Comparison of ENCODE assay signal across 12 cellular contexts in the genomic region with DNA sequence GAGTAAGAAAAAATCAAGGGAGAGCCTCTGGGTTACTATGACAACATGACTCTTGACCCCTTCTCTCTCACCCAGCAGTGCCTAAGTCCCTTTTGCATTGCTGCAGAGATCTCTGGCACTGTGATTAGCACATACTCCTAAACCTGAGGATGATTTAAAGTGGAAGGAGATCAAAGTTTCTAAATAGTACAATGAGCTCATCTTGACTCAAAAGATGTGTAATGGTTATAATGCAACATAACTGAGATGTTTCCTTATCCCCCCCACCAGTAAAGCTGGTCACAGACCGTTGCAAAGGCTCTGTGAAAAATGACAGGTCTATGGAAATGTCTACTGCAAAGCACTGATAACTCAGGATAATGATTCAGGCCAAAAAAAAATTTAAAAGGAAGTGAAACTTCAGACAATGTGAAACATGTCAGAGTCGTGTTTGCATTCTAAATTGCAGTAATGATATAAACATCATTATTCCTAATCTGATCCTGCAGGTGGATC.
DNase-seq lines count a peak whose midpoint lies in the region; ATAC-seq, FAIRE-seq and TF ChIP-seq lines count a peak whose summit lies in the region.
"Had no signal": no experiment of that assay in that cellular context is flagged by ENCODE, and none has a peak within 500 bp of the region (broad histone marks: within the 10 kb centered on the region; RNA-seq: fewer than 3 reads in every experiment).

No MANE protein-coding gene starts in this region.

- no TSS peak for BruUV-seq in MCF 10A (replicated peaks; lab: Mats Ljungman, UMichigan)

- H3K27me3 ChIP-seq in fibroblast of lung (ENCODE audit: control insufficient read depth, insufficient read depth, low read length) (no peaks in the 10 kb centered on the region), heart left ventricle (no peaks in the 10 kb centered on the region), esophagus squamous epithelium (no peaks in the 10 kb centered on the region)

- H3K4me1 ChIP-seq in fibroblast of lung (ENCODE audit: control insufficient read depth, extremely low read depth, insufficient read depth, low read length) (peaks cover 2% of the 10 kb centered on the region), heart left ventricle (no peaks in the 10 kb centered on the region), esophagus squamous epithelium (no peaks in the 10 kb centered on the region)

- H3K27me3 Mint-ChIP-seq in MCF 10A (ENCODE audit: insufficient read depth, unreplicated experiment), result no peaks in the 10 kb centered on the region
- H3K27me3 Mint-ChIP-seq: activated naive CD4-positive, alpha-beta T cell treated with anti-CD3 and anti-CD28 coated beads, Interleukin-2, amount 50 U/mL, for 24 hours had no signal

- H3K27ac Mint-ChIP-seq in MCF 10A (ENCODE audit: low read depth, unreplicated experiment), result no peak overlapping the region
- H3K27ac Mint-ChIP-seq: activated naive CD4-positive, alpha-beta T cell treated with anti-CD3 and anti-CD28 coated beads, Interleukin-2, amount 50 U/mL, for 24 hours had no signal

- H3K4me2 ChIP-seq in fibroblast of lung (ENCODE audit: extremely low read depth, insufficient read depth, low read length), result no peak overlapping the region

- no peaks in the 10 kb centered on the region for H4K20me1 ChIP-seq in fibroblast of lung (ENCODE audit: control insufficient read depth, extremely low read depth, insufficient read depth, low read length)

- peaks cover 6% of the 10 kb centered on the region for H3K9me3 Mint-ChIP-seq in MCF 10A (ENCODE audit: unreplicated experiment)
- H3K9me3 Mint-ChIP-seq: activated naive CD4-positive, alpha-beta T cell treated with anti-CD3 and anti-CD28 coated beads, Interleukin-2, amount 50 U/mL, for 24 hours had no signal

- H3K4me3 ChIP-seq in fibroblast of lung (replicated peaks in 1 of 4; ENCODE audit: control extremely low read depth in 1 of 4, insufficient read depth in 1 of 4, low read depth in 3 of 4, low read length in 4 of 4), result no peak overlapping the region
- H3K4me3 ChIP-seq in heart left ventricle, result no peak overlapping the region
- no peak overlapping the region for H3K4me3 ChIP-seq in esophagus squamous epithelium

- 40 to 50% (median 46%) methylated on average over 2 of the region's 2 CpGs for WGBS in heart left ventricle, 4 donors
- 26 to 30% methylated on average over 2 of the region's 2 CpGs for WGBS in esophagus squamous epithelium, 2 donors

- no peak overlapping the region for H2AFZ ChIP-seq in fibroblast of lung (ENCODE audit: low read length)

- no peaks in the 10 kb centered on the region for H3K4me1 Mint-ChIP-seq in MCF 10A (ENCODE audit: insufficient read depth, unreplicated experiment)
- H3K4me1 Mint-ChIP-seq: activated naive CD4-positive, alpha-beta T cell treated with anti-CD3 and anti-CD28 coated beads, Interleukin-2, amount 50 U/mL, for 24 hours had no signal

- H3K36me3 ChIP-seq in fibroblast of lung (ENCODE audit: control insufficient read depth, insufficient read depth, low read length) (no peaks in the 10 kb centered on the region), heart left ventricle (no peaks in the 10 kb centered on the region), esophagus squamous epithelium (no peaks in the 10 kb centered on the region)

- TF ChIP-seq CTCF in fibroblast of lung (conservative IDR thresholded peaks at IDR 0.05 in 1 of 2, IDR thresholded peaks at IDR 0.05 in 1 of 2; ENCODE audit: low read depth in 1 of 2, low read length in 2 of 2) (no peak), heart left ventricle (IDR thresholded peaks at IDR 0.05) (no peak), esophagus squamous epithelium (IDR thresholded peaks at IDR 0.05) (no peak), MCF 10A (IDR thresholded peaks at IDR 0.05; ENCODE audit: unreplicated experiment) (no peak)

- H3K9me3 ChIP-seq in fibroblast of lung (ENCODE audit: control insufficient read depth, insufficient read depth, low read depth, low read length), result no peaks in the 10 kb centered on the region
- H3K9me3 ChIP-seq in heart left ventricle, result peaks cover 0 to 6% (median 0%) of the 10 kb centered on the region in 12 donors
- H3K9me3 ChIP-seq in esophagus squamous epithelium, result no peaks in the 10 kb centered on the region

- no peaks in the 10 kb centered on the region for H3K79me2 ChIP-seq in fibroblast of lung (ENCODE audit: control insufficient read depth, insufficient read depth, low read length)

- H3K27ac ChIP-seq in fibroblast of lung (ENCODE audit: insufficient read depth, low read length) (no peak overlapping the region), heart left ventricle (no peak overlapping the region), esophagus squamous epithelium (no peak overlapping the region)

- no peaks in the 10 kb centered on the region for H3K36me3 Mint-ChIP-seq in MCF 10A (ENCODE audit: insufficient read depth, unreplicated experiment)

- FAIRE-seq in GM12891 (lab: Jason Lieb, UNC), result no peak

- CTCF ChIA-PET in MCF 10A (lab: Yijun Ruan, JAX), result interaction anchor here (0.6 kb wide), 1 partner anchor 605 kb away, joined by 4 read pairs; no protein-coding TSS in a partner anchor

- DNase-seq in GM12891 (ENCODE audit: insufficient read length, low spot score) (no peak), MV-4-11 (lab: John Stamatoyannopoulos, UW) (peak; percentile 90), fibroblast of lung (ENCODE audit: low read depth in 2 of 2) (peak; percentile 17 to 40), heart left ventricle (no peak), esophagus squamous epithelium (lab: John Stamatoyannopoulos, UW) (no peak), inferior parietal cortex (ENCODE audit: extremely low spot score) (no peak), MCF 10A (ENCODE audit: unreplicated experiment) (no peak)
- DNase-seq: NCI-H2081 treated with DMSO at 0.1 percent for 48 hours; stimulated activated CD4-positive, alpha-beta T cell treated with anti-CD3 and anti-CD28 coated beads, Interleukin-4, amount 100 ng/mL, for 4 hours had no signal

- ATAC-seq in HG02610 (IDR thresholded peaks at IDR 0.05; ENCODE audit: unreplicated experiment) (peak; percentile 79), heart left ventricle (no peak)
- ATAC-seq: esophagus mucosa had no signal

- POLR2A ChIA-PET in MCF 10A (lab: Yijun Ruan, JAX), result interaction anchor here (0.6 kb wide), 1 partner anchor 507 kb away, joined by 4 read pairs; no protein-coding TSS in a partner anchor

- intact Hi-C loops in heart left ventricle (cut with DNase I) (no loop called here), esophagus squamous epithelium (cut with DNase I) (no loop called here), MCF 10A (cut with micrococcal nuclease) (no loop called here)

- no peak overlapping the region for H3K4me3 Mint-ChIP-seq in MCF 10A (ENCODE audit: unreplicated experiment)
- H3K4me3 Mint-ChIP-seq: activated naive CD4-positive, alpha-beta T cell treated with anti-CD3 and anti-CD28 coated beads, Interleukin-2, amount 50 U/mL, for 24 hours had no signal

- TF ChIP-seq POLR2A in GM12891 (IDR thresholded peaks at IDR 0.05; ENCODE audit: low read depth, low read length) (no peak), heart left ventricle (IDR thresholded peaks at IDR 0.05) (no peak), esophagus squamous epithelium (IDR thresholded peaks at IDR 0.05) (no peak)

- H3K9ac ChIP-seq in fibroblast of lung (ENCODE audit: insufficient read depth, low read length), result no peak overlapping the region

TF ChIP-seq in GM12891, 5 proteins besides CTCF, POLR2A, EP300 and RAD21:
- TF ChIP-seq SPI1 (IDR thresholded peaks at IDR 0.05; ENCODE audit: low read depth, low read length) (peak; percentile 95), POU2F2 (IDR thresholded peaks at IDR 0.05; ENCODE audit: low read depth, low read length) (no peak)

Comparison
In these comparisons a context has a peak if more than half of its experiments do, and no peak if none do; other contexts are left out.
1. DNase-seq: peak in MV-4-11 (single experiment) and fibroblast of lung (2 of 2); none in GM12891 (single experiment), heart left ventricle (0 of 5), esophagus squamous epithelium (single experiment), inferior parietal cortex (single experiment) and MCF 10A (single experiment).